19 cellular contexts compared by ENCODE assay signal in genomic region chr10:69142983-69143382, GRCh38. TPM values are rescaled to one million over a fixed set of nuclear protein-coding genes. Genes with fewer than 3 reads are reported as not detected.
"Had no signal": no experiment of that assay in that cellular context is flagged by ENCODE, and none has a peak within 500 bp of the region (broad histone marks: within the 10 kb centered on the region; RNA-seq: fewer than 3 reads in every experiment).

No MANE protein-coding gene starts in this region.

- H3K27me3 ChIP-seq: cardiac muscle cell, left lung, spleen, upper lobe of right lung had no signal

- H3K27ac Mint-ChIP-seq: activated CD4-positive, alpha-beta T cell treated with anti-CD3 and anti-CD28 coated beads, Interleukin-2, amount 10 ng/mL, durations not matched to agents 7 days and 5 days; endodermal cell; naive B cell; stimulated activated naive B cell treated with anti-CD40 and anti-IgM and Interleukin-4, amounts not matched to agents 10 μg/mL and 1 μg/mL and 100 μg/mL, for 72 hours had no signal

- H3K9me3 ChIP-seq: left lung, spleen, thoracic aorta, upper lobe of right lung had no signal

- H3K27ac ChIP-seq: cardiac muscle cell, epithelial cell of prostate, left lung, thoracic aorta, upper lobe of right lung had no signal

- FAIRE-seq: kidney had no signal

- H3K36me3 Mint-ChIP-seq: naive B cell had no signal

- H3K4me3 Mint-ChIP-seq: activated CD4-positive, alpha-beta T cell treated with anti-CD3 and anti-CD28 coated beads, Interleukin-2, amount 10 ng/mL, durations not matched to agents 7 days and 5 days; endodermal cell; naive B cell; stimulated activated naive B cell treated with anti-CD40 and anti-IgM and Interleukin-4, amounts not matched to agents 10 μg/mL and 1 μg/mL and 100 μg/mL, for 72 hours had no signal

- H3K9me3 Mint-ChIP-seq: activated CD4-positive, alpha-beta T cell treated with anti-CD3 and anti-CD28 coated beads, Interleukin-2, amount 10 ng/mL, durations not matched to agents 7 days and 5 days; endodermal cell; naive B cell; stimulated activated naive B cell treated with anti-CD40 and anti-IgM and Interleukin-4, amounts not matched to agents 10 μg/mL and 1 μg/mL and 100 μg/mL, for 72 hours had no signal

- ATAC-seq: left lung; sciatic nerve; stimulated activated naive B cell treated with anti-CD40 and anti-IgM and Interleukin-4, amounts not matched to agents 10 μg/mL and 1 μg/mL and 100 μg/mL, for 72 hours; upper lobe of right lung had no signal

- H3K4me3 ChIP-seq: cardiac muscle cell, left lung, spleen, thoracic aorta, upper lobe of right lung had no signal

- H3K27me3 Mint-ChIP-seq: activated CD4-positive, alpha-beta T cell treated with anti-CD3 and anti-CD28 coated beads, Interleukin-2, amount 10 ng/mL, durations not matched to agents 7 days and 5 days; naive B cell; stimulated activated naive B cell treated with anti-CD40 and anti-IgM and Interleukin-4, amounts not matched to agents 10 μg/mL and 1 μg/mL and 100 μg/mL, for 72 hours had no signal

- H3K36me3 ChIP-seq: cardiac muscle cell, thoracic aorta had no signal

- H3K4me1 Mint-ChIP-seq: endodermal cell had no signal

- DNase-seq: activated CD4-positive, alpha-beta T cell treated with anti-CD3 and anti-CD28 coated beads, Interleukin-2, amount 10 ng/mL, durations not matched to agents 7 days and 5 days; activated CD8-positive, alpha-beta memory T cell treated with anti-CD3 and anti-CD28 coated beads, Interleukin-2, amount 50 U/mL, for 4 hours; activated effector memory CD4-positive, alpha-beta T cell treated with anti-CD3 and anti-CD28 coated beads, Interleukin-2, amount 50 U/mL, for 16 hours; activated naive CD4-positive, alpha-beta T cell treated with anti-CD3 and anti-CD28 coated beads, Interleukin-2, amount 50 U/mL, for 16 hours; activated T-cell treated with anti-CD3 and anti-CD28 coated beads, Interleukin-2, amount 50 U/mL, for 48 hours; endodermal cell; foreskin melanocyte; glutamatergic neuron; hypothalamus; kidney; left lung; naive B cell; spleen; stimulated activated naive B cell treated with anti-CD40 and anti-IgM and Interleukin-4, amounts not matched to agents 10 μg/mL and 1 μg/mL and 100 μg/mL, for 72 hours; upper lobe of right lung had no signal

RNA-seq across cellular contexts. Expression of gene SRGN, which starts 55.1 kb away (rescaled TPM):
- total RNA-seq: cardiac muscle cell, endodermal cell had no signal
- polyA plus RNA-seq: cardiac muscle cell had no signal
